In genomic region chr1:218363141-218363540, GRCh38 we compare ENCODE assay signal across 16 cellular contexts.
"Had no signal": no experiment of that assay in that cellular context is flagged by ENCODE, and none has a peak within 500 bp of the region (broad histone marks: within the 10 kb centered on the region; RNA-seq: fewer than 3 reads in every experiment).

No MANE protein-coding gene starts in this region.

- H3K36me3 ChIP-seq: adrenal gland, left lung, neural progenitor cell, spleen had no signal

- H3K27me3 ChIP-seq: adrenal gland, foreskin keratinocyte, left lung, neural progenitor cell, spleen had no signal

- H3K9me3 ChIP-seq: adrenal gland, left lung, spleen had no signal

- H3K9me3 Mint-ChIP-seq: activated naive CD4-positive, alpha-beta T cell treated with anti-CD3 and anti-CD28 coated beads, Interleukin-2, amount 50 U/mL, for 72 hours; endodermal cell; naive B cell; neural progenitor cell; stimulated activated naive B cell treated with anti-CD40 and anti-IgM and Interleukin-4, amounts not matched to agents 10 μg/mL and 1 μg/mL and 100 μg/mL, for 72 hours; WTC11 had no signal

- H3K4me3 Mint-ChIP-seq: activated CD4-positive, alpha-beta T cell treated with anti-CD3 and anti-CD28 coated beads for 36 hours; endodermal cell; naive B cell; neural progenitor cell; stimulated activated naive B cell treated with anti-CD40 and anti-IgM and Interleukin-4, amounts not matched to agents 10 μg/mL and 1 μg/mL and 100 μg/mL, for 72 hours; WTC11 had no signal

- H3K27me3 Mint-ChIP-seq: naive B cell; stimulated activated naive B cell treated with anti-CD40 and anti-IgM and Interleukin-4, amounts not matched to agents 10 μg/mL and 1 μg/mL and 100 μg/mL, for 72 hours had no signal

- H3K36me3 Mint-ChIP-seq: activated naive CD4-positive, alpha-beta T cell treated with anti-CD3 and anti-CD28 coated beads, Interleukin-2, amount 50 U/mL, for 72 hours; naive B cell; neural progenitor cell; stimulated activated naive B cell treated with anti-CD40 and anti-IgM and Interleukin-4, amounts not matched to agents 10 μg/mL and 1 μg/mL and 100 μg/mL, for 72 hours; WTC11 had no signal

- ATAC-seq: activated naive CD4-positive, alpha-beta T cell treated with anti-CD3 and anti-CD28 coated beads, Interleukin-2, amount 50 U/mL, for 72 hours; foreskin keratinocyte; left lung; sciatic nerve; stimulated activated naive B cell treated with anti-CD40 and anti-IgM and Interleukin-4, amounts not matched to agents 10 μg/mL and 1 μg/mL and 100 μg/mL, for 72 hours; WTC11 had no signal

- DNase-seq: activated CD4-positive, alpha-beta T cell treated with anti-CD3 and anti-CD28 coated beads for 36 hours; activated CD4-positive, alpha-beta T cell treated with anti-CD3 and anti-CD28 coated beads, Interleukin-2, amount 50 U/mL, for 48 hours; activated gamma-delta T cell; adrenal gland; endodermal cell; foreskin keratinocyte; head of caudate nucleus; left lung; naive B cell; spleen; stimulated activated naive B cell treated with anti-CD40 and anti-IgM and Interleukin-4, amounts not matched to agents 10 μg/mL and 1 μg/mL and 100 μg/mL, for 72 hours had no signal

- H3K4me1 ChIP-seq: adrenal gland, foreskin keratinocyte, neural progenitor cell had no signal

- H3K4me1 Mint-ChIP-seq: activated CD4-positive, alpha-beta T cell treated with anti-CD3 and anti-CD28 coated beads for 36 hours; neural progenitor cell; stimulated activated naive B cell treated with anti-CD40 and anti-IgM and Interleukin-4, amounts not matched to agents 10 μg/mL and 1 μg/mL and 100 μg/mL, for 72 hours had no signal

- H3K27ac Mint-ChIP-seq: activated CD4-positive, alpha-beta T cell treated with anti-CD3 and anti-CD28 coated beads for 36 hours; activated naive CD4-positive, alpha-beta T cell treated with anti-CD3 and anti-CD28 coated beads, Interleukin-2, amount 50 U/mL, for 72 hours; endodermal cell; naive B cell; neural progenitor cell; stimulated activated naive B cell treated with anti-CD40 and anti-IgM and Interleukin-4, amounts not matched to agents 10 μg/mL and 1 μg/mL and 100 μg/mL, for 72 hours; WTC11 had no signal

- H3K4me3 ChIP-seq: adrenal gland, left lung, neural progenitor cell, spleen had no signal

- H3K27ac ChIP-seq: adrenal gland, epithelial cell of prostate, foreskin keratinocyte, left lung, neural progenitor cell, spleen had no signal
